In genomic region chr3:24829011-24829581, GRCh38 we compare ENCODE assay signal across 9 cellular contexts.
DNase-seq lines count a peak whose midpoint lies in the region; ATAC-seq and TF ChIP-seq lines count a peak whose summit lies in the region.
"Had no signal": no experiment of that assay in that cellular context is flagged by ENCODE, and none has a peak within 500 bp of the region (broad histone marks: within the 10 kb centered on the region; RNA-seq: fewer than 3 reads in every experiment).

No MANE protein-coding gene starts in this region.

- peaks cover 40% of the 10 kb centered on the region for H3K27me3 ChIP-seq in smooth muscle cell (ENCODE audit: low read depth)

- no peak overlapping the region for H3K27ac ChIP-seq in smooth muscle cell (ENCODE audit: low read depth)

- 3% methylated on average over 38 of the region's 51 CpGs for WGBS in smooth muscle cell (ENCODE audit: low lambda C conversion rate)

- no peaks in the 10 kb centered on the region for H3K4me1 ChIP-seq in smooth muscle cell (ENCODE audit: low read depth)

- H3K36me3 ChIP-seq in smooth muscle cell (ENCODE audit: low read depth): no peaks in the 10 kb centered on the region

- H3K27ac Mint-ChIP-seq in activated naive CD8-positive, alpha-beta T cell treated with anti-CD3 and anti-CD28 coated beads, Interleukin-2, amount 50 U/mL, for 24 hours: no peak overlapping the region
- H3K27ac Mint-ChIP-seq: naive B cell had no signal

- no peaks in the 10 kb centered on the region for H3K9me3 Mint-ChIP-seq in activated naive CD8-positive, alpha-beta T cell treated with anti-CD3 and anti-CD28 coated beads, Interleukin-2, amount 50 U/mL, for 24 hours

- no peak overlapping the region for H3K4me3 Mint-ChIP-seq in activated naive CD8-positive, alpha-beta T cell treated with anti-CD3 and anti-CD28 coated beads, Interleukin-2, amount 50 U/mL, for 24 hours

- H4K20me1 ChIP-seq in smooth muscle cell (ENCODE audit: low read depth): no peaks in the 10 kb centered on the region

- TF ChIP-seq CTCF in smooth muscle cell (IDR thresholded peaks at IDR 0.05; ENCODE audit: borderline replicate concordance, insufficient read depth, poor library complexity, severe bottlenecking): no peak

- no peaks in the 10 kb centered on the region for H3K4me1 Mint-ChIP-seq in activated naive CD8-positive, alpha-beta T cell treated with anti-CD3 and anti-CD28 coated beads, Interleukin-2, amount 50 U/mL, for 24 hours

- peaks cover 29% of the 10 kb centered on the region for H3K27me3 Mint-ChIP-seq in activated naive CD8-positive, alpha-beta T cell treated with anti-CD3 and anti-CD28 coated beads, Interleukin-2, amount 50 U/mL, for 24 hours

- DNase-seq in Right ventricle myocardium inferior (ENCODE audit: missing footprints) (peak; percentile 67), cardiac septum (ENCODE audit: low spot score) (no peak), smooth muscle cell (lab: John Stamatoyannopoulos, UW; ENCODE audit: unreplicated experiment) (peak; percentile 21), dermis blood vessel endothelial cell (no peak)
- peak; percentile 1 for DNase-seq in activated naive CD8-positive, alpha-beta T cell treated with anti-CD3 and anti-CD28 coated beads, Interleukin-2, amount 50 U/mL, for 24 hours
- DNase-seq in activated CD8-positive, alpha-beta memory T cell treated with anti-CD3 and anti-CD28 coated beads for 24 hours: no peak
- DNase-seq: naive B cell had no signal

- no peaks in the 10 kb centered on the region for H3K79me2 ChIP-seq in smooth muscle cell (ENCODE audit: low read depth)

- peak; percentile 95 for ATAC-seq in Right ventricle myocardium inferior
- no peak for ATAC-seq in activated naive CD8-positive, alpha-beta T cell treated with anti-CD3 and anti-CD28 coated beads, Interleukin-2, amount 50 U/mL, for 24 hours
- no peak for ATAC-seq in GM19328 (IDR thresholded peaks at IDR 0.05; ENCODE audit: unreplicated experiment)

- intact Hi-C loops in Right ventricle myocardium inferior (cut with DNase I): no loop called here
- intact Hi-C loops in cardiac septum (cut with DNase I): no loop called here

- no peak overlapping the region for H3K9ac ChIP-seq in smooth muscle cell (ENCODE audit: low read depth)

- no peaks in the 10 kb centered on the region for H3K36me3 Mint-ChIP-seq in activated naive CD8-positive, alpha-beta T cell treated with anti-CD3 and anti-CD28 coated beads, Interleukin-2, amount 50 U/mL, for 24 hours (ENCODE audit: low read depth)
- H3K36me3 Mint-ChIP-seq: naive B cell had no signal

- H3K9me3 ChIP-seq in iPS-18c (ENCODE audit: control insufficient read depth, insufficient read depth, low read length): no peaks in the 10 kb centered on the region
- H3K9me3 ChIP-seq in smooth muscle cell (replicated peaks; ENCODE audit: low read depth): no peaks in the 10 kb centered on the region

- peak overlapping the region; percentile 98 for H3K4me2 ChIP-seq in smooth muscle cell

- peaks cover 3% of the 10 kb centered on the region for H3F3A ChIP-seq in smooth muscle cell (ENCODE audit: low read depth)

- peak overlapping the region; percentile 78 for H2AFZ ChIP-seq in smooth muscle cell (ENCODE audit: low read depth)

- H3K4me3 ChIP-seq in iPS-18c (ENCODE audit: insufficient read depth, low read depth, low read length): peak overlapping the region; percentile 63
- peak overlapping the region; percentile 68 for H3K4me3 ChIP-seq in smooth muscle cell

Comparison
In these comparisons a context has a peak if more than half of its experiments do, and no peak if none do; other contexts are left out.
1. DNase-seq: peak in Right ventricle myocardium inferior (single experiment), activated naive CD8-positive, alpha-beta T cell treated with anti-CD3 and anti-CD28 coated beads, Interleukin-2, amount 50 U/mL, for 24 hours (single experiment) and smooth muscle cell (single experiment); none in cardiac septum (single experiment), dermis blood vessel endothelial cell (single experiment) and activated CD8-positive, alpha-beta memory T cell treated with anti-CD3 and anti-CD28 coated beads for 24 hours (single experiment).